8 cellular contexts compared by ENCODE assay signal in the genomic region with DNA sequence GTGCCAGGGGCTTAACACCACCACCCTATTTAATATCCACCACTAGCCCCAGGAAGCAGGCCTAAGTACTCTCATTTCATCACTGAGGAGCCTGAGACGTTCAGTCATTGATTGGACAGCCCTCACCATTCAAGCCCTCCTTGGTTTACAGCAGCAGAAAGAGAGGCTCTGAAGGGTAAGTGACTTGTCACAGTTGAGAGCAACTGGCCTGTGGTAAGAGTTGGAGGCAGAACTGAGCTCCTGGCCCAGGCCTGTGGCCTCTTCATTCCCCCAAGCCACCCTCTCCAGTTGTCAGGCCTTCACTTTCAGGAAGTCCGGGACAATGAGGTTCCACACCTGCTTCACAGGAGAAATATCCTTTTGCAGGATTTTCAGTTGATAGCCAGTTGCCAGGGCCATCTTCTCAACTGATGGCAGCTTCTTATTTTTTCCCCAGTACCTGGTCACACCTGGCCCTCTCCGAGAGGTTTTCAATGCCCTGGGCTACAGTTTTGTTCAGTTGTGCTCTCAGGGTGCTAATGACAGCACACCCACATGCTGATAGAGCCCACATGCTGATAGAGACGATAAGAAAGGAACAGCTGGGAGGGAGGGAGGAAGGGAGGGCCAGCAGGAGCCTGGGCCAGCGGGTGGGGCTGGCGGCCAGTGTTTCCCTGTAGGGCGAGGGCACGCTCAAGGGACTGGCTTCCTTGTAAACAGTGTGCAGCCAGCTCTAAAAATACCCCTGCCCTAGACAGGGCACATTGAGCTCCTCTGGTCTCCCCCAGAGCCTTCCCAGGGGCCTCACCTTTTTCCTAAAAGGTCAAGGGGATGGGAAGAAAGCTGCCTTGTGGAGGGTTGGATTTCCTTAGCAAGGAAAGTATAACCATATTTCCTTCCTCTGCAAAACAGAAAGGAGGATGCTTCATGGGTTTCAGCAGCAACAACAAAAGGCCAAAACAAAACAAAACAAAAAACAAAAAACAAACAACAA.
DNase-seq lines count a peak whose midpoint lies in the region; ATAC-seq and TF ChIP-seq lines count a peak whose summit lies in the region.
"Had no signal": no experiment of that assay in that cellular context is flagged by ENCODE, and none has a peak within 500 bp of the region (broad histone marks: within the 10 kb centered on the region; RNA-seq: fewer than 3 reads in every experiment).

No MANE protein-coding gene starts in this region.

- H3K27ac ChIP-seq in VCaP (peak overlapping the region; percentile 19; the same call in 1 of the 2 replicates), left lung (peak overlapping the region; percentile 54 to 84), thoracic aorta (peak overlapping the region; percentile 28 to 29)

- H3K9me3 ChIP-seq in left lung (no peaks in the 10 kb centered on the region), thoracic aorta (no peaks in the 10 kb centered on the region)

- intact Hi-C loops in left lung (cut with DNase I): no loop called here

- H3K4me1 ChIP-seq in left lung (peaks cover 37 to 90% of the 10 kb centered on the region in 2 donors), thoracic aorta (ENCODE audit: control insufficient read depth in 1 of 2, low read depth in 2 of 2) (peaks cover 15 to 45% of the 10 kb centered on the region in 2 donors)

- H3K4me3 ChIP-seq in left lung (no peak overlapping the region), thoracic aorta (no peak overlapping the region)

- TF ChIP-seq CTCF in VCaP (conservative IDR thresholded peaks at IDR 0.05) (no peak), left lung (IDR thresholded peaks at IDR 0.05) (no peak), thoracic aorta (IDR thresholded peaks at IDR 0.05) (no peak)

- no peaks in the 10 kb centered on the region for H3K27me3 ChIP-seq in left lung
- no peaks in the 10 kb centered on the region for H3K27me3 ChIP-seq in thoracic aorta (replicated peaks; ENCODE audit: insufficient read depth)

- ATAC-seq in left lung (peak; percentile 80), thoracic aorta (ENCODE audit: insufficient number of reproducible peaks, low FRiP score, low read depth) (no peak), HG02981 (IDR thresholded peaks at IDR 0.05; ENCODE audit: unreplicated experiment) (no peak), HG02678 (IDR thresholded peaks at IDR 0.05; ENCODE audit: unreplicated experiment) (no peak)

- peak; percentile 58 for DNase-seq in LoVo (ENCODE audit: low spot score)
- peak; percentile 77 to 89 for DNase-seq in left lung
- DNase-seq in thoracic aorta (ENCODE audit: low spot score): no peak
- DNase-seq in activated CD4-positive, alpha-beta T cell treated with anti-CD3 and anti-CD28 coated beads for 4 hours: no peak
- DNase-seq: occipital lobe had no signal

- H3K36me3 ChIP-seq in left lung (no peaks in the 10 kb centered on the region), thoracic aorta (no peaks in the 10 kb centered on the region)

Comparison
In these comparisons a context has a peak if more than half of its experiments do, and no peak if none do; other contexts are left out.
1. DNase-seq: peak in LoVo (single experiment) and left lung (2 of 2); none in thoracic aorta (single experiment) and activated CD4-positive, alpha-beta T cell treated with anti-CD3 and anti-CD28 coated beads for 4 hours (0 of 2).
2. H3K27ac ChIP-seq: peak in every context shown above with its lines; median percentile 69 in left lung; 28 in thoracic aorta; 19 in VCaP.